17 cellular contexts compared by ENCODE assay signal in genomic region chr1:198794498-198794897, GRCh38.
DNase-seq lines count a peak whose midpoint lies in the region; ATAC-seq and TF ChIP-seq lines count a peak whose summit lies in the region.
"Had no signal": no experiment of that assay in that cellular context is flagged by ENCODE, and none has a peak within 500 bp of the region (broad histone marks: within the 10 kb centered on the region; RNA-seq: fewer than 3 reads in every experiment).

No MANE protein-coding gene starts in this region.

- H3K4me1 ChIP-seq in tibial nerve = no peaks in the 10 kb centered on the region
- H3K4me1 ChIP-seq: stomach had no signal

- no peak for TF ChIP-seq POLR2A in tibial nerve (IDR thresholded peaks at IDR 0.05)

- TF ChIP-seq CTCF in epithelial cell of esophagus (IDR thresholded peaks at IDR 0.05; ENCODE audit: insufficient read depth, low read depth, low read length, missing control alignments) = no peak
- TF ChIP-seq CTCF in tibial nerve (IDR thresholded peaks at IDR 0.05) = no peak

- no peaks in the 10 kb centered on the region for H3K27me3 ChIP-seq in tibial nerve
- H3K27me3 ChIP-seq: stomach had no signal

- no peak overlapping the region for H3K4me3 ChIP-seq in epithelial cell of esophagus (ENCODE audit: low read length)
- no peak overlapping the region for H3K4me3 ChIP-seq in tibial nerve
- H3K4me3 ChIP-seq: stomach had no signal

- no peak overlapping the region for H3K27ac ChIP-seq in tibial nerve
- H3K27ac ChIP-seq: stomach had no signal

- no peaks in the 10 kb centered on the region for H3K36me3 ChIP-seq in tibial nerve
- H3K36me3 ChIP-seq: stomach had no signal

- no peak for TF ChIP-seq EP300 in tibial nerve (IDR thresholded peaks at IDR 0.05)

- no peak for ATAC-seq in HG03439 (IDR thresholded peaks at IDR 0.05; ENCODE audit: unreplicated experiment)
- ATAC-seq: left cardiac atrium had no signal

- peak; percentile 24 for DNase-seq in GM04504 (ENCODE audit: low read depth)
- peak; percentile 10 for DNase-seq in RPMI7951 (ENCODE audit: low read depth)
- DNase-seq in epithelial cell of esophagus (ENCODE audit: low read depth) = peak; percentile 68
- peak; percentile 26 for DNase-seq in renal cortical epithelial cell (ENCODE audit: low read depth)
- DNase-seq in LoVo (ENCODE audit: low spot score) = no peak
- no peak for DNase-seq in iPS-NIHi7 (ENCODE audit: extremely low spot score)
- DNase-seq in tibial nerve (ENCODE audit: low spot score in 2 of 2) = no peak
- DNase-seq: activated naive CD4-positive, alpha-beta T cell treated with anti-CD3 and anti-CD28 coated beads, Interleukin-2, amount 10 ng/mL, durations not matched to agents 7 days and 5 days; CD4-positive, alpha-beta T cell; head of caudate nucleus; left cardiac atrium; NCI-H2029; NCI-H526; RPMI8226; small intestine; stomach had no signal

- peaks cover 0 to 18% (median 0%) of the 10 kb centered on the region in 4 donors for H3K9me3 ChIP-seq in tibial nerve

Comparison
In these comparisons a context has a peak if more than half of its experiments do, and no peak if none do; other contexts are left out.
1. DNase-seq: peak in GM04504 (single experiment), RPMI7951 (single experiment), epithelial cell of esophagus (single experiment) and renal cortical epithelial cell (single experiment); none in LoVo (single experiment), iPS-NIHi7 (single experiment) and tibial nerve (0 of 2).